In genomic region chr5:176189857-176190256, GRCh38 we compare ENCODE assay signal across 34 cellular contexts.
"Had no signal": no experiment of that assay in that cellular context is flagged by ENCODE, and none has a peak within 500 bp of the region (broad histone marks: within the 10 kb centered on the region; RNA-seq: fewer than 3 reads in every experiment).

No MANE protein-coding gene starts in this region.

- H3K9me3 ChIP-seq: MG63 had no signal

- H3K27ac ChIP-seq: KMS-11 had no signal

- H3K9ac ChIP-seq: KMS-11 had no signal

- DNase-seq: Karpas-422, Kasumi-1, KG1, MG63, MM.1S, MV-4-11, NCI-H1048, NCI-H1092, NCI-H1092 treated with DMSO at 0.1 percent for 48 hours, NCI-H1105, NCI-H1105 treated with DMSO at 0.1 percent for 48 hours, NCI-H1417, NCI-H1417 treated with DMSO at 0.1 percent for 48 hours, NCI-H1436, NCI-H1436 treated with DMSO at 0.1 percent for 48 hours, NCI-H146, NCI-H1694, NCI-H1694 treated with DMSO at 0.1 percent for 48 hours, NCI-H187, NCI-H1930, NCI-H2029, NCI-H2029 treated with DMSO at 0.1 percent for 48 hours, NCI-H2081, NCI-H2081 treated with DMSO at 0.1 percent for 48 hours, NCI-H2107, NCI-H2171, NCI-H2171 treated with DMSO at 0.1 percent for 48 hours, NCI-H2227 treated with DMSO at 0.1 percent for 48 hours, NCI-H226, NCI-H345, NCI-H446, NCI-H446 treated with DMSO at 0.1 percent for 48 hours, NCI-H510A had no signal

- H3K36me3 ChIP-seq: MG63 had no signal

- H3K27me3 ChIP-seq: MG63 had no signal

- H3K4me3 ChIP-seq: MG63 had no signal
